Comparison of ENCODE assay signal across 1 cellular context in the genomic region with DNA sequence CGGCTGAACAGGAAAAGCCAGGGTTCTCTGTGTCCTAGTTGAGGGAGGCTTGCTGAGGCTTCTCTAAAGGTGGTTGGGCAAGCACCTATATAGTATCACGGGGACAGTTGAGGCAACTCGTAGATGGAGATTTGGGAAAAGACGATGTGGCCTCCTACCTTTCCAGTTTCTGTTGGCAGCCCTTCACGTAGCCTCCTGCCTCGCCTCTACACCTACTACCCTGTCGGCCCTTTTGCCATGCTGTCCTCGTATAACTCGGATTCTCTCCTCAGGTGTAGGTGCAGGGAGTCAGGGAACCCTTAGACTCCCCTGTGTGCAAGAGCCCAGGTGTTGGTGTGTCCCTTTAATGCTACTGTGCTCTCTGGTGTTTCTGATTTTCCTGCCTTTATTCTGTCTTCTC.
TF ChIP-seq lines count a peak whose summit lies in the region.

No MANE protein-coding gene starts in this region.

TF ChIP-seq in HepG2, 621 proteins besides CTCF, POLR2A, EP300 and RAD21:
- TF ChIP-seq SSRP1 (CRISPR knock-in tag; IDR thresholded peaks at IDR 0.05) (0 out of 2 replicates have a peak, but pooled peaks have one; percentile 54), ZNF841 (CRISPR knock-in tag; IDR thresholded peaks at IDR 0.05; ENCODE audit: borderline replicate concordance) (no peak), AGO2 (optimal IDR thresholded peaks at IDR 0.05; ENCODE audit: low read depth, low read length) (peak; percentile 10)
